9 cellular contexts compared by ENCODE assay signal in the genomic region with DNA sequence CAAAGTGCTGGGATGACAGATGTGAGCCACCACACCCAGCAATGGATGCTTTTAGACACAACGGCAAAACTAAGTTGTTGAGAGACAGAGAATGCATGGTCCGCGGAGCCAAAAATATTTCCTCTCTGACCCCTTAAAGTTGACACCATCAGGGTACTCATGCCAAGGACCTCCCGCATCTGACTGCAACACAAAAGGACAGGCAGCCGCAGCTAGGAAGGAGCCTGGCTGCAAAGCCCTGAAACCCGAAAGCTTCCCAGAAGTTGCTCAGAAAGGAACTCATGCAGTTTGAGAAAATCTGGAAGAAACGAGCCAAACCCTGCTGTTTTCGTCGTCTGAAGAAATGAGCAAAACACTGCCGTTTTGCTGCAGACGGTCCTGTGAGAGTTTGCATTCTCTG. TPM values are rescaled to one million over a fixed set of nuclear protein-coding genes. Genes with fewer than 3 reads are reported as not detected.
DNase-seq lines count a peak whose midpoint lies in the region; ATAC-seq and TF ChIP-seq lines count a peak whose summit lies in the region.
"Had no signal": no experiment of that assay in that cellular context is flagged by ENCODE, and none has a peak within 500 bp of the region (broad histone marks: within the 10 kb centered on the region; RNA-seq: fewer than 3 reads in every experiment).

No MANE protein-coding gene starts in this region.

- H3K36me3 ChIP-seq in right atrium auricular region (peaks cover 24% of the 10 kb centered on the region), rectal smooth muscle tissue (ENCODE audit: control insufficient read depth, insufficient read depth, low read length) (peaks cover 19% of the 10 kb centered on the region)

- no peaks in the 10 kb centered on the region for H3K27me3 ChIP-seq in right atrium auricular region
- H3K27me3 ChIP-seq in rectal smooth muscle tissue (ENCODE audit: control insufficient read depth, insufficient read depth, low read length), result no peaks in the 10 kb centered on the region

- H3K4me1 ChIP-seq in right atrium auricular region, result peaks cover 0 to 11% of the 10 kb centered on the region in 2 donors
- H3K4me1 ChIP-seq in rectal smooth muscle tissue (ENCODE audit: control insufficient read depth, insufficient read depth, low read length), result peaks cover 2% of the 10 kb centered on the region

- H3K27ac ChIP-seq in right atrium auricular region (peak overlapping the region; percentile 59 to 78), rectal smooth muscle tissue (ENCODE audit: low read depth, low read length) (peak overlapping the region; percentile 1)

- CTCF ChIA-PET in GM10248 (lab: Yijun Ruan, JAX), result no interaction called here

- DNase-seq in AG08396 (ENCODE audit: low spot score), result peak; percentile 28
- DNase-seq in choroid plexus epithelial cell (ENCODE audit: low read depth), result peak; percentile 48
- DNase-seq in right atrium auricular region (ENCODE audit: low spot score), result no peak
- DNase-seq in NCI-H2227 treated with DMSO at 0.1 percent for 48 hours (lab: John Stamatoyannopoulos, UW), result no peak
- DNase-seq in iPS-NIHi11 (ENCODE audit: low spot score), result no peak
- no peak for DNase-seq in GM10248 (ENCODE audit: extremely low spot score)
- DNase-seq: activated naive CD4-positive, alpha-beta T cell treated with anti-CD3 and anti-CD28 coated beads for 36 hours had no signal

- H3K9ac ChIP-seq in rectal smooth muscle tissue (ENCODE audit: low read length), result no peak overlapping the region

- TF ChIP-seq CTCF in choroid plexus epithelial cell (conservative IDR thresholded peaks at IDR 0.05; ENCODE audit: low read depth, low read length) (no peak), right atrium auricular region (IDR thresholded peaks at IDR 0.05) (no peak), GM10248 (IDR thresholded peaks at IDR 0.05; ENCODE audit: control extremely low read depth, extremely low read depth, low read depth, missing control alignments) (no peak)

- POLR2A ChIA-PET in GM10248 (lab: Yijun Ruan, JAX), result no interaction called here

- no peaks in the 10 kb centered on the region for H3K9me3 ChIP-seq in right atrium auricular region

- H3K4me3 ChIP-seq in choroid plexus epithelial cell (ENCODE audit: low read depth, low read length), result peak overlapping the region; percentile 31
- peak overlapping the region in 1 of 2 donors; percentile 37 for H3K4me3 ChIP-seq in right atrium auricular region
- peak overlapping the region; percentile 32 for H3K4me3 ChIP-seq in rectal smooth muscle tissue (ENCODE audit: low read length)

- ATAC-seq in HG03095 (IDR thresholded peaks at IDR 0.05; ENCODE audit: unreplicated experiment), result no peak

RNA-seq across cellular contexts. Expression of gene DHRSX, which starts 16.5 kb away (rescaled TPM):
- 10 to 100 TPM; 19.9 to 21.9 TPM for total RNA-seq in right atrium auricular region

RNA-seq across cellular contexts. Expression of gene ZBED1, which starts 16.5 kb away (rescaled TPM):
- total RNA-seq in right atrium auricular region, result 10 to 100 TPM; 40.7 to 42.0 TPM

Comparison
In these comparisons a context has a peak if more than half of its experiments do, and no peak if none do; other contexts are left out.
1. DNase-seq: peak in AG08396 (single experiment) and choroid plexus epithelial cell (single experiment); none in right atrium auricular region (single experiment), NCI-H2227 treated with DMSO at 0.1 percent for 48 hours (single experiment), iPS-NIHi11 (single experiment) and GM10248 (single experiment).